12 cellular contexts compared by ENCODE assay signal in genomic region chr13:48750588-48751383, GRCh38.
DNase-seq lines count a peak whose midpoint lies in the region; ATAC-seq, FAIRE-seq and TF ChIP-seq lines count a peak whose summit lies in the region.
"Had no signal": no experiment of that assay in that cellular context is flagged by ENCODE, and none has a peak within 500 bp of the region (broad histone marks: within the 10 kb centered on the region; RNA-seq: fewer than 3 reads in every experiment).

No MANE protein-coding gene starts in this region.

- WGBS in spleen, 5 donors: 58 to 79% (median 76%) methylated on average over 9 of the region's 9 CpGs

- H3K27me3 Mint-ChIP-seq in type B pancreatic cell: no peaks in the 10 kb centered on the region
- no peaks in the 10 kb centered on the region for H3K27me3 Mint-ChIP-seq in Caco-2 (ENCODE audit: insufficient read depth, unreplicated experiment)

- no peak overlapping the region for H3K9ac ChIP-seq in kidney (ENCODE audit: low read length in 2 of 2)

- intact Hi-C loops in kidney (cut with DNase I): no loop called here
- intact Hi-C loops in spleen (cut with DNase I; ENCODE audit: low total_unique reads): no loop called here
- intact Hi-C loops in Caco-2 (cut with micrococcal nuclease; ENCODE audit: unreplicated experiment): no loop called here

- peak overlapping the region in 1 of 2 donors; percentile 10 for H3K27ac ChIP-seq in kidney (ENCODE audit: low read depth in 2 of 2, low read length in 2 of 2)
- H3K27ac ChIP-seq in spleen: peak overlapping the region in 6 of 8 donors; percentile 21 to 56 (median 36)

- DNase-seq in GM03348 (ENCODE audit: low spot score) (peak; percentile 44), choroid plexus epithelial cell (ENCODE audit: low read depth) (peak; percentile 92), kidney (no peak), spleen (no peak), NCI-H2029 (lab: John Stamatoyannopoulos, UW) (no peak), type B pancreatic cell (ENCODE audit: extremely low spot score, unreplicated experiment) (no peak), Caco-2 (no peak)
- DNase-seq: activated CD4-positive, alpha-beta T cell treated with anti-CD3 and anti-CD28 coated beads for 4 hours; activated naive CD4-positive, alpha-beta T cell treated with anti-CD3 and anti-CD28 coated beads for 36 hours; islet precursor cell; NCI-H69 had no signal

- ATAC-seq in GM18502 (IDR thresholded peaks at IDR 0.05; ENCODE audit: poor library complexity, unreplicated experiment): no peak

- POLR2A ChIA-PET in Caco-2 (lab: Charles Lee): no interaction called here

- H3K27me3 ChIP-seq in spleen (replicated peaks in 1 of 7) (no peaks in the 10 kb centered on the region), Caco-2 (replicated peaks; ENCODE audit: control insufficient read depth, insufficient read depth, low read length) (no peaks in the 10 kb centered on the region)

- no peaks in the 10 kb centered on the region for H3K9me3 ChIP-seq in kidney (ENCODE audit: control insufficient read depth in 1 of 2, low read length in 2 of 2)
- H3K9me3 ChIP-seq in spleen: peaks cover 0 to 11% (median 5%) of the 10 kb centered on the region in 8 donors
- no peaks in the 10 kb centered on the region for H3K9me3 ChIP-seq in Caco-2

- TF ChIP-seq POLR2A in spleen (IDR thresholded peaks at IDR 0.05): no peak

- H3K36me3 Mint-ChIP-seq in type B pancreatic cell: no peaks in the 10 kb centered on the region
- H3K36me3 Mint-ChIP-seq in Caco-2 (ENCODE audit: insufficient read depth, unreplicated experiment): no peaks in the 10 kb centered on the region

- H3K4me3 ChIP-seq in choroid plexus epithelial cell (ENCODE audit: low read depth, low read length) (no peak overlapping the region), kidney (ENCODE audit: low read length in 2 of 2) (no peak overlapping the region), spleen (no peak overlapping the region), Caco-2 (ENCODE audit: low read depth, low read length) (no peak overlapping the region)

- H3K27ac Mint-ChIP-seq in type B pancreatic cell: no peak overlapping the region
- H3K27ac Mint-ChIP-seq in Caco-2 (ENCODE audit: unreplicated experiment): no peak overlapping the region
- H3K27ac Mint-ChIP-seq: activated naive CD4-positive, alpha-beta T cell treated with anti-CD3 and anti-CD28 coated beads for 36 hours had no signal

- H3K36me3 ChIP-seq in kidney (ENCODE audit: control insufficient read depth in 1 of 2, insufficient read depth in 2 of 2, low read length in 2 of 2) (no peaks in the 10 kb centered on the region), spleen (no peaks in the 10 kb centered on the region), Caco-2 (ENCODE audit: control insufficient read depth, insufficient read depth, low read length) (no peaks in the 10 kb centered on the region)

- peak; percentile 57 for TF ChIP-seq CTCF in choroid plexus epithelial cell (conservative IDR thresholded peaks at IDR 0.05; ENCODE audit: low read depth, low read length)
- TF ChIP-seq CTCF in kidney (IDR thresholded peaks at IDR 0.05; ENCODE audit: borderline replicate concordance, extremely low read depth, insufficient read depth): peak; percentile 29
- no peak for TF ChIP-seq CTCF in spleen (IDR thresholded peaks at IDR 0.05 in 8 of 11, conservative IDR thresholded peaks at IDR 0.05 in 3 of 11)
- TF ChIP-seq CTCF in type B pancreatic cell (conservative IDR thresholded peaks at IDR 0.05): no peak
- no peak for TF ChIP-seq CTCF in Caco-2 (IDR thresholded peaks at IDR 0.05; ENCODE audit: insufficient read depth in 1 of 2, low read depth in 1 of 2, low read length in 1 of 2, severe bottlenecking in 1 of 2, unreplicated experiment in 1 of 2)

- H3K4me3 Mint-ChIP-seq in type B pancreatic cell (no peak overlapping the region), Caco-2 (ENCODE audit: unreplicated experiment) (no peak overlapping the region)
- H3K4me3 Mint-ChIP-seq: activated naive CD4-positive, alpha-beta T cell treated with anti-CD3 and anti-CD28 coated beads for 36 hours had no signal

- H3K4me1 Mint-ChIP-seq in type B pancreatic cell (ENCODE audit: unreplicated experiment) (peaks cover 7% of the 10 kb centered on the region), Caco-2 (ENCODE audit: low read depth, unreplicated experiment) (peaks cover 6% of the 10 kb centered on the region)

- BruUV-seq in Caco-2 (replicated peaks; lab: Mats Ljungman, UMichigan): no TSS peak

- no peak for FAIRE-seq in kidney (lab: Jason Lieb, UNC)

- CTCF ChIA-PET in Caco-2 (lab: Charles Lee): interaction anchor here (0.6 to 2.2 kb wide), 2 partner anchors 18 to 171 kb away, joined by 3 to 11 read pairs; no protein-coding TSS in a partner anchor

- H3K9me3 Mint-ChIP-seq in type B pancreatic cell (no peaks in the 10 kb centered on the region), Caco-2 (ENCODE audit: unreplicated experiment) (no peaks in the 10 kb centered on the region)

- H3K4me1 ChIP-seq in kidney (ENCODE audit: control insufficient read depth in 1 of 2, insufficient read depth in 1 of 2, low read depth in 1 of 2, low read length in 2 of 2) (no peaks in the 10 kb centered on the region), spleen (peaks cover 0 to 25% (median 11%) of the 10 kb centered on the region in 6 donors), Caco-2 (no peaks in the 10 kb centered on the region)

Comparison
In these comparisons a context has a peak if more than half of its experiments do, and no peak if none do; other contexts are left out.
1. DNase-seq: peak in GM03348 (single experiment) and choroid plexus epithelial cell (single experiment); none in kidney (single experiment), spleen (single experiment), NCI-H2029 (single experiment), type B pancreatic cell (single experiment) and Caco-2 (0 of 2).
2. CTCF ChIP-seq: peak in choroid plexus epithelial cell (single experiment) and kidney (single experiment); none in spleen (0 of 11), type B pancreatic cell (single experiment) and Caco-2 (0 of 2).